Comparison of ENCODE assay signal across 9 cellular contexts in genomic region chr3:50604110-50604621, GRCh38. TPM values are rescaled to one million over a fixed set of nuclear protein-coding genes. Genes with fewer than 3 reads are reported as not detected.
DNase-seq lines count a peak whose midpoint lies in the region; ATAC-seq and TF ChIP-seq lines count a peak whose summit lies in the region.
"Had no signal": no experiment of that assay in that cellular context is flagged by ENCODE, and none has a peak within 500 bp of the region (broad histone marks: within the 10 kb centered on the region; RNA-seq: fewer than 3 reads in every experiment).

No MANE protein-coding gene starts in this region.

- DNase-seq in CD4-positive, alpha-beta T cell, result no peak
- no peak for DNase-seq in activated CD8-positive, alpha-beta memory T cell treated with anti-CD3 and anti-CD28 coated beads, Interleukin-2, amount 10 ng/mL, durations not matched to agents 7 days and 5 days
- DNase-seq in natural killer cell treated with Interleukin-12 subunit alpha and Interleukin-12 subunit beta and Interleukin-15 and Interleukin-18, amount 100 ng/mL, for 72 hours (ENCODE audit: low spot score), result no peak
- DNase-seq in NCI-H2081 (lab: John Stamatoyannopoulos, UW) (no peak), omental fat pad (ENCODE audit: low spot score) (no peak), NCI-H524 treated with DMSO at 0.1 percent for 48 hours (lab: John Stamatoyannopoulos, UW) (no peak)
- DNase-seq: retina had no signal

- CTCF ChIA-PET in CD4-positive, alpha-beta T cell (lab: Charles Lee), result interaction anchor here (1.7 kb wide), 1 partner anchor 34 kb away, joined by 3 read pairs; the partner anchor contains the start of gene HEMK1
- CTCF ChIA-PET in activated CD8-positive, alpha-beta memory T cell treated with anti-CD3 and anti-CD28 coated beads, Interleukin-2, amount 10 ng/mL, durations not matched to agents 7 days and 5 days (lab: Charles Lee), result interaction anchor here (9.4 to 25.1 kb wide), 3 partner anchors 11 to 31 kb away, joined by 143 to 859 read pairs (median 164); partner anchors contain the start of genes C3orf18, CISH, HEMK1 and MAPKAPK3

- no peak for ATAC-seq in CD4-positive, alpha-beta T cell (ENCODE audit: poor library complexity)
- ATAC-seq in activated CD8-positive, alpha-beta memory T cell treated with anti-CD3 and anti-CD28 coated beads, Interleukin-2, amount 10 ng/mL, durations not matched to agents 7 days and 5 days, result no peak
- ATAC-seq in natural killer cell treated with Interleukin-12 subunit alpha and Interleukin-12 subunit beta and Interleukin-15 and Interleukin-18, amount 100 ng/mL, for 72 hours, result no peak
- no peak for ATAC-seq in omental fat pad (ENCODE audit: low FRiP score)
- ATAC-seq: activated CD4-positive, CD25-positive, alpha-beta regulatory T cell treated with anti-CD3 and anti-CD28 coated beads, Interleukin-2, amount 50 U/mL, for 24 hours had no signal

- no peaks in the 10 kb centered on the region for H3K27me3 ChIP-seq in CD4-positive, alpha-beta T cell (ENCODE audit: control insufficient read depth, insufficient read depth, low read length)

- no peaks in the 10 kb centered on the region for H3K9me3 ChIP-seq in CD4-positive, alpha-beta T cell (ENCODE audit: control insufficient read depth, low read length)

- peaks cover 56% of the 10 kb centered on the region for H3K36me3 Mint-ChIP-seq in CD4-positive, alpha-beta T cell (ENCODE audit: low read depth)
- peaks cover 66% of the 10 kb centered on the region for H3K36me3 Mint-ChIP-seq in activated CD8-positive, alpha-beta memory T cell treated with anti-CD3 and anti-CD28 coated beads, Interleukin-2, amount 10 ng/mL, durations not matched to agents 7 days and 5 days
- H3K36me3 Mint-ChIP-seq in natural killer cell treated with Interleukin-12 subunit alpha and Interleukin-12 subunit beta and Interleukin-15 and Interleukin-18, amount 100 ng/mL, for 72 hours, result peaks cover 32% of the 10 kb centered on the region

- H3K27ac ChIP-seq in CD4-positive, alpha-beta T cell (ENCODE audit: low read depth, low read length), result peak overlapping the region; percentile 73

- no peak for TF ChIP-seq CTCF in CD4-positive, alpha-beta T cell (IDR thresholded peaks at IDR 0.05)
- TF ChIP-seq CTCF in omental fat pad (IDR thresholded peaks at IDR 0.05), result no peak

- peak overlapping the region; percentile 27 for H3K4me3 Mint-ChIP-seq in CD4-positive, alpha-beta T cell
- H3K4me3 Mint-ChIP-seq in activated CD8-positive, alpha-beta memory T cell treated with anti-CD3 and anti-CD28 coated beads, Interleukin-2, amount 10 ng/mL, durations not matched to agents 7 days and 5 days, result peak overlapping the region; percentile 89
- H3K4me3 Mint-ChIP-seq in natural killer cell treated with Interleukin-12 subunit alpha and Interleukin-12 subunit beta and Interleukin-15 and Interleukin-18, amount 100 ng/mL, for 72 hours, result peak overlapping the region; percentile 91

- H3K4me1 Mint-ChIP-seq in CD4-positive, alpha-beta T cell (ENCODE audit: low read depth), result peaks cover 94% of the 10 kb centered on the region
- peaks cover 71% of the 10 kb centered on the region for H3K4me1 Mint-ChIP-seq in activated CD8-positive, alpha-beta memory T cell treated with anti-CD3 and anti-CD28 coated beads, Interleukin-2, amount 10 ng/mL, durations not matched to agents 7 days and 5 days
- peaks cover 87 to 94% of the 10 kb centered on the region in 2 donors for H3K4me1 Mint-ChIP-seq in natural killer cell treated with Interleukin-12 subunit alpha and Interleukin-12 subunit beta and Interleukin-15 and Interleukin-18, amount 100 ng/mL, for 72 hours (ENCODE audit: low read depth in 2 of 2)

- H3K27ac Mint-ChIP-seq in CD4-positive, alpha-beta T cell, result peak overlapping the region; percentile 93
- peak overlapping the region; percentile 100 for H3K27ac Mint-ChIP-seq in activated CD8-positive, alpha-beta memory T cell treated with anti-CD3 and anti-CD28 coated beads, Interleukin-2, amount 10 ng/mL, durations not matched to agents 7 days and 5 days
- peak overlapping the region; percentile 99 for H3K27ac Mint-ChIP-seq in natural killer cell treated with Interleukin-12 subunit alpha and Interleukin-12 subunit beta and Interleukin-15 and Interleukin-18, amount 100 ng/mL, for 72 hours

- POLR2A ChIA-PET in CD4-positive, alpha-beta T cell (lab: Charles Lee), result interaction anchor here (1.1 to 20.8 kb wide), 4 partner anchors 12 to 32 kb away, joined by 3 to 446 read pairs (median 38); partner anchors contain the start of genes C3orf18 and HEMK1

- no peaks in the 10 kb centered on the region for H3K27me3 Mint-ChIP-seq in CD4-positive, alpha-beta T cell
- no peaks in the 10 kb centered on the region for H3K27me3 Mint-ChIP-seq in activated CD8-positive, alpha-beta memory T cell treated with anti-CD3 and anti-CD28 coated beads, Interleukin-2, amount 10 ng/mL, durations not matched to agents 7 days and 5 days
- no peaks in the 10 kb centered on the region for H3K27me3 Mint-ChIP-seq in natural killer cell treated with Interleukin-12 subunit alpha and Interleukin-12 subunit beta and Interleukin-15 and Interleukin-18, amount 100 ng/mL, for 72 hours

- intact Hi-C loops in CD4-positive, alpha-beta T cell (cut with DNase I, micrococcal nuclease), result no loop called here

- no peaks in the 10 kb centered on the region for H3K9me3 Mint-ChIP-seq in CD4-positive, alpha-beta T cell
- no peaks in the 10 kb centered on the region for H3K9me3 Mint-ChIP-seq in activated CD8-positive, alpha-beta memory T cell treated with anti-CD3 and anti-CD28 coated beads, Interleukin-2, amount 10 ng/mL, durations not matched to agents 7 days and 5 days (ENCODE audit: low read depth)
- H3K9me3 Mint-ChIP-seq in natural killer cell treated with Interleukin-12 subunit alpha and Interleukin-12 subunit beta and Interleukin-15 and Interleukin-18, amount 100 ng/mL, for 72 hours, result no peaks in the 10 kb centered on the region

RNA-seq across cellular contexts. Expression of gene CISH, which starts 7.4 kb away (rescaled TPM):
- total RNA-seq in CD4-positive, alpha-beta T cell, result 1 to 10 TPM; 3.5 to 3.7 TPM
- 100 to 1,000 TPM; 266 to 369 TPM for total RNA-seq in activated CD8-positive, alpha-beta memory T cell treated with anti-CD3 and anti-CD28 coated beads, Interleukin-2, amount 10 ng/mL, durations not matched to agents 7 days and 5 days
- 100 to 1,000 TPM; 146 to 151 TPM for total RNA-seq in natural killer cell treated with Interleukin-12 subunit alpha and Interleukin-12 subunit beta and Interleukin-15 and Interleukin-18, amount 100 ng/mL, for 72 hours
- total RNA-seq in omental fat pad, result 10 to 100 TPM; 10.4 to 27.9 (median 17.9) TPM
- total RNA-seq: OCI-LY7 had no signal

RNA-seq across cellular contexts. Expression of gene MAPKAPK3, which starts 12.8 kb away (rescaled TPM):
- total RNA-seq in CD4-positive, alpha-beta T cell, result 10 to 100 TPM; 16.4 to 16.6 TPM
- total RNA-seq in activated CD8-positive, alpha-beta memory T cell treated with anti-CD3 and anti-CD28 coated beads, Interleukin-2, amount 10 ng/mL, durations not matched to agents 7 days and 5 days, result 100 to 1,000 TPM; 156 to 175 TPM
- total RNA-seq in natural killer cell treated with Interleukin-12 subunit alpha and Interleukin-12 subunit beta and Interleukin-15 and Interleukin-18, amount 100 ng/mL, for 72 hours, result 100 to 1,000 TPM in 1 of 2 donors, 10 to 100 TPM in 1; 84.8 to 106 TPM
- 10 to 100 TPM; 25.4 to 54.6 (median 41.0) TPM for total RNA-seq in omental fat pad

RNA-seq across cellular contexts. Expression of gene HEMK1, which starts 34.8 kb away (rescaled TPM):
- 10 to 100 TPM; 12.4 to 14.6 TPM for total RNA-seq in CD4-positive, alpha-beta T cell
- 10 to 100 TPM; 49.9 to 61.3 TPM for total RNA-seq in activated CD8-positive, alpha-beta memory T cell treated with anti-CD3 and anti-CD28 coated beads, Interleukin-2, amount 10 ng/mL, durations not matched to agents 7 days and 5 days
- total RNA-seq in natural killer cell treated with Interleukin-12 subunit alpha and Interleukin-12 subunit beta and Interleukin-15 and Interleukin-18, amount 100 ng/mL, for 72 hours, result 10 to 100 TPM; 31.5 to 48.4 TPM
- total RNA-seq in omental fat pad, result 1 to 10 TPM; 4.8 to 8.3 (median 6.7) TPM

RNA-seq across cellular contexts. Expression of gene C3orf18, which starts 36.6 kb away (rescaled TPM):
- total RNA-seq in CD4-positive, alpha-beta T cell, result 1 to 10 TPM; 3.9 to 5.2 TPM
- total RNA-seq in activated CD8-positive, alpha-beta memory T cell treated with anti-CD3 and anti-CD28 coated beads, Interleukin-2, amount 10 ng/mL, durations not matched to agents 7 days and 5 days, result 10 to 100 TPM; 15.6 to 17.8 TPM
- total RNA-seq in natural killer cell treated with Interleukin-12 subunit alpha and Interleukin-12 subunit beta and Interleukin-15 and Interleukin-18, amount 100 ng/mL, for 72 hours, result 1 to 10 TPM; 5.1 to 6.2 TPM
- total RNA-seq in omental fat pad, result 10 to 100 TPM in 1 of 4 donors, 1 to 10 TPM in 3; 4.4 to 11.1 (median 9.2) TPM

Comparison
In these comparisons a context has a peak if more than half of its experiments do, and no peak if none do; other contexts are left out.
1. H3K4me3 Mint-ChIP-seq: peak in every context shown above with its lines; median percentile 91 in natural killer cell treated with Interleukin-12 subunit alpha and Interleukin-12 subunit beta and Interleukin-15 and Interleukin-18, amount 100 ng/mL, for 72 hours; 89 in activated CD8-positive, alpha-beta memory T cell treated with anti-CD3 and anti-CD28 coated beads, Interleukin-2, amount 10 ng/mL, durations not matched to agents 7 days and 5 days; 27 in CD4-positive, alpha-beta T cell.
2. RNA of gene CISH, which starts 7.4 kb away (total RNA-seq): 266 to 369 TPM in activated CD8-positive, alpha-beta memory T cell treated with anti-CD3 and anti-CD28 coated beads, Interleukin-2, amount 10 ng/mL, durations not matched to agents 7 days and 5 days and 146 to 151 TPM in natural killer cell treated with Interleukin-12 subunit alpha and Interleukin-12 subunit beta and Interleukin-15 and Interleukin-18, amount 100 ng/mL, for 72 hours; 10.4 to 27.9 TPM in omental fat pad and 3.5 to 3.7 TPM in CD4-positive, alpha-beta T cell; every median in the first group is over 4 times any median in the second.
3. Peak in every context shown above with its lines, with median percentiles within 50 percentile points of each other: H3K27ac Mint-ChIP-seq.